14 cellular contexts compared by ENCODE assay signal in genomic region chr1:54158071-54158470, GRCh38. TPM values are rescaled to one million over a fixed set of nuclear protein-coding genes. Genes with fewer than 3 reads are reported as not detected.
DNase-seq lines count a peak whose midpoint lies in the region; ATAC-seq, FAIRE-seq and TF ChIP-seq lines count a peak whose summit lies in the region.
"Had no signal": no experiment of that assay in that cellular context is flagged by ENCODE, and none has a peak within 500 bp of the region (broad histone marks: within the 10 kb centered on the region; RNA-seq: fewer than 3 reads in every experiment).

No MANE protein-coding gene starts in this region.

- no peak overlapping the region for H3K4me3 ChIP-seq in A549
- H3K4me3 ChIP-seq in HEK293 (ENCODE audit: low read depth, low read length) = no peak overlapping the region
- H3K4me3 ChIP-seq: ascending aorta, dorsolateral prefrontal cortex, suprapubic skin had no signal

- H3K27ac ChIP-seq in A549 = peak overlapping the region in 1 of 2 experiments; percentile 58; a peak in 2 of 6 replicates
- no peak overlapping the region for H3K27ac ChIP-seq in HEK293 (ENCODE audit: extremely low read depth, low read depth, low read length)
- peak overlapping the region; percentile 49 for H3K27ac ChIP-seq in RWPE1
- H3K27ac ChIP-seq: ascending aorta, dorsolateral prefrontal cortex, suprapubic skin had no signal

- TF ChIP-seq RAD21 in A549 (conservative IDR thresholded peaks at IDR 0.05 in 1 of 2, IDR thresholded peaks at IDR 0.05 in 1 of 2) = no peak

- TF ChIP-seq CTCF in A549 (IDR thresholded peaks at IDR 0.05) (no peak), HEK293 (tag by site-specific recombination; IDR thresholded peaks at IDR 0.05) (no peak), RWPE1 (conservative IDR thresholded peaks at IDR 0.05; ENCODE audit: low read depth) (no peak)

- no peak for FAIRE-seq in A549 (lab: Jason Lieb, UNC)

- no peaks in the 10 kb centered on the region for H3K36me3 ChIP-seq in HEK293 (ENCODE audit: control insufficient read depth in 2 of 2, insufficient read depth in 1 of 2, low read length in 2 of 2)
- H3K36me3 ChIP-seq: ascending aorta, suprapubic skin had no signal

- no CpG with 5 or more reads among the region's 3 CpGs for WGBS in A549 (ENCODE audit: missing lambda C conversion rate)

- H3K9me3 ChIP-seq in A549 = no peaks in the 10 kb centered on the region
- no peaks in the 10 kb centered on the region for H3K9me3 ChIP-seq in HEK293 (ENCODE audit: control insufficient read depth, insufficient read depth, low read depth, low read length)
- H3K9me3 ChIP-seq: ascending aorta, suprapubic skin had no signal

- peaks cover 21% of the 10 kb centered on the region for H3K4me1 ChIP-seq in A549
- no peaks in the 10 kb centered on the region; the same call in 1 of the 2 replicates for H3K4me1 ChIP-seq in HEK293 (ENCODE audit: control insufficient read depth, insufficient read depth, low read length)

- no peak for TF ChIP-seq EP300 in A549 (IDR thresholded peaks at IDR 0.05)

- ATAC-seq in A549 (peak; percentile 64 to 78; a peak in 5 of 6 replicates), GM21381 (IDR thresholded peaks at IDR 0.05; ENCODE audit: unreplicated experiment) (no peak), HG03571 (IDR thresholded peaks at IDR 0.05; ENCODE audit: unreplicated experiment) (no peak), HG03095 (IDR thresholded peaks at IDR 0.05; ENCODE audit: unreplicated experiment) (no peak)
- ATAC-seq: activated CD8-positive, alpha-beta T cell treated with anti-CD3 and anti-CD28 coated beads, Interleukin-2, amount 10 ng/mL, durations not matched to agents 7 days and 5 days had no signal

- DNase-seq in A549 (ENCODE audit: low read depth in 1 of 2, low spot score in 1 of 2) (peak; percentile 18 to 38), RWPE1 (ENCODE audit: low spot score) (peak; percentile 59), kidney glomerular epithelial cell (lab: John Stamatoyannopoulos, UW) (peak; percentile 46), NCI-H774 (lab: John Stamatoyannopoulos, UW) (no peak)
- DNase-seq: activated CD8-positive, alpha-beta T cell treated with anti-CD3 and anti-CD28 coated beads, Interleukin-2, amount 10 ng/mL, durations not matched to agents 7 days and 5 days; dorsolateral prefrontal cortex; IMR-90; NCI-H1694 treated with DMSO at 0.1 percent for 48 hours had no signal

- peak overlapping the region; percentile 37; the same call in 2 of the 3 replicates for H3K4me2 ChIP-seq in A549

- TF ChIP-seq POLR2A in A549 (IDR thresholded peaks at IDR 0.05; ENCODE audit: low read length) = no peak

- POLR2A ChIA-PET in A549 (lab: Yijun Ruan, JAX) = no interaction called here
- POLR2A ChIA-PET in HEK293 (lab: Yijun Ruan, JAX) = no interaction called here
- POLR2A ChIA-PET in RWPE1 (lab: Yijun Ruan, JAX; ENCODE audit: low non-redundant PET) = no interaction called here

- CTCF ChIA-PET in A549 (lab: Yijun Ruan, JAX) = no interaction called here
- CTCF ChIA-PET in HEK293 (lab: Yijun Ruan, JAX) = no interaction called here
- CTCF ChIA-PET in RWPE1 (lab: Yijun Ruan, JAX) = no interaction called here

TF ChIP-seq in A549, 52 proteins besides CTCF, POLR2A, EP300 and RAD21:
- TF ChIP-seq CHD2 (IDR thresholded peaks at IDR 0.05; ENCODE audit: low read length, partially characterized antibody) = no peak
- no peak for TF ChIP-seq MAFK (IDR thresholded peaks at IDR 0.05; ENCODE audit: partially characterized antibody)
- no peak for TF ChIP-seq NR3C1 (IDR thresholded peaks at IDR 0.05)
- TF ChIP-seq HOXA7 (CRISPR knock-in tag; IDR thresholded peaks at IDR 0.05) = no peak
- no peak for TF ChIP-seq MAZ (IDR thresholded peaks at IDR 0.05; ENCODE audit: borderline replicate concordance, low read depth, low read length)
- no peak for TF ChIP-seq FOSL2 (IDR thresholded peaks at IDR 0.05)
- TF ChIP-seq FOSL2 (CRISPR knock-in tag; IDR thresholded peaks at IDR 0.05) = no peak
- no peak for TF ChIP-seq ESRRA (IDR thresholded peaks at IDR 0.05; ENCODE audit: borderline replicate concordance, low read length)
- no peak for TF ChIP-seq EHMT2 (IDR thresholded peaks at IDR 0.05; ENCODE audit: low read depth)
- TF ChIP-seq SREBF2 (IDR thresholded peaks at IDR 0.05) = no peak
- TF ChIP-seq, protein P1, sequence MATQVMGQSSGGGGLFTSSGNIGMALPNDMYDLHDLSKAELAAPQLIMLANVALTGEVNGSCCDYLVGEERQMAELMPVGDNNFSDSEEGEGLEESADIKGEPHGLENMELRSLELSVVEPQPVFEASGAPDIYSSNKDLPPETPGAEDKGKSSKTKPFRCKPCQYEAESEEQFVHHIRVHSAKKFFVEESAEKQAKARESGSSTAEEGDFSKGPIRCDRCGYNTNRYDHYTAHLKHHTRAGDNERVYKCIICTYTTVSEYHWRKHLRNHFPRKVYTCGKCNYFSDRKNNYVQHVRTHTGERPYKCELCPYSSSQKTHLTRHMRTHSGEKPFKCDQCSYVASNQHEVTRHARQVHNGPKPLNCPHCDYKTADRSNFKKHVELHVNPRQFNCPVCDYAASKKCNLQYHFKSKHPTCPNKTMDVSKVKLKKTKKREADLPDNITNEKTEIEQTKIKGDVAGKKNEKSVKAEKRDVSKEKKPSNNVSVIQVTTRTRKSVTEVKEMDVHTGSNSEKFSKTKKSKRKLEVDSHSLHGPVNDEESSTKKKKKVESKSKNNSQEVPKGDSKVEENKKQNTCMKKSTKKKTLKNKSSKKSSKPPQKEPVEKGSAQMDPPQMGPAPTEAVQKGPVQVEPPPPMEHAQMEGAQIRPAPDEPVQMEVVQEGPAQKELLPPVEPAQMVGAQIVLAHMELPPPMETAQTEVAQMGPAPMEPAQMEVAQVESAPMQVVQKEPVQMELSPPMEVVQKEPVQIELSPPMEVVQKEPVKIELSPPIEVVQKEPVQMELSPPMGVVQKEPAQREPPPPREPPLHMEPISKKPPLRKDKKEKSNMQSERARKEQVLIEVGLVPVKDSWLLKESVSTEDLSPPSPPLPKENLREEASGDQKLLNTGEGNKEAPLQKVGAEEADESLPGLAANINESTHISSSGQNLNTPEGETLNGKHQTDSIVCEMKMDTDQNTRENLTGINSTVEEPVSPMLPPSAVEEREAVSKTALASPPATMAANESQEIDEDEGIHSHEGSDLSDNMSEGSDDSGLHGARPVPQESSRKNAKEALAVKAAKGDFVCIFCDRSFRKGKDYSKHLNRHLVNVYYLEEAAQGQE (IDR thresholded peaks at IDR 0.05) = no peak

TF ChIP-seq in HEK293, 187 proteins besides CTCF, POLR2A, EP300 and RAD21:
- TF ChIP-seq ZNF394 (tag by site-specific recombination; IDR thresholded peaks at IDR 0.05; ENCODE audit: borderline replicate concordance) = no peak
- no peak for TF ChIP-seq ZNF311 (tag by site-specific recombination; IDR thresholded peaks at IDR 0.05; ENCODE audit: borderline replicate concordance)
- peak; percentile 83 for TF ChIP-seq ZIC2 (tag by site-specific recombination; IDR thresholded peaks at IDR 0.05)
- peak; percentile 26; the same call in 1 of the 2 replicates for TF ChIP-seq KLF17 (tag by site-specific recombination; IDR thresholded peaks at IDR 0.05)

RNA-seq across cellular contexts. Expression of gene CDCP2, which starts 5.3 kb away (rescaled TPM):
- not detected in 2 replicates for polyA plus RNA-seq in A549 (2011; rRNA removed)
- not detected in 2 replicates for polyA plus RNA-seq in A549 (2012; cell fraction: cytosol; rRNA removed)
- polyA plus RNA-seq in A549 (2012; cell fraction: nucleus; rRNA removed) = 0.02 TPM in 1 of 2 replicates, not detected in the other
- not detected in 3 replicates for polyA plus RNA-seq in A549 (2017; fragmentation: RNase III; extraction: RNeasy Plus Mini Kit Qiagen cat#74134 plus additional on column Dnase treatment)
- polyA minus RNA-seq in A549 (2011; rRNA and poly(A)+ RNA removed) = not detected in 2 replicates
- polyA plus RNA-seq: IMR-90 had no signal

RNA-seq across cellular contexts. Expression of gene CYB5RL, which starts 41.8 kb away (rescaled TPM):
- 3.6 and 5.0 TPM in 2 replicates for polyA plus RNA-seq in A549 (2011; rRNA removed)
- 4.2 and 4.6 TPM in 2 replicates for polyA plus RNA-seq in A549 (2012; cell fraction: cytosol; rRNA removed)
- 7.7 and 8.4 TPM in 2 replicates for polyA plus RNA-seq in A549 (2012; cell fraction: nucleus; rRNA removed)
- 3.4 to 4.2 TPM (median 4.0 TPM) in 3 replicates for polyA plus RNA-seq in A549 (2017; fragmentation: RNase III; extraction: RNeasy Plus Mini Kit Qiagen cat#74134 plus additional on column Dnase treatment)
- 5.0 and 6.0 TPM in 2 replicates for polyA minus RNA-seq in A549 (2011; rRNA and poly(A)+ RNA removed)

RNA-seq across cellular contexts. Expression of gene MRPL37, which starts 41.9 kb away (rescaled TPM):
- 16.2 and 33.0 TPM in 2 replicates for polyA plus RNA-seq in A549 (2011; rRNA removed)
- polyA plus RNA-seq in A549 (2012; cell fraction: cytosol; rRNA removed) = 15.8 and 20.6 TPM in 2 replicates
- polyA plus RNA-seq in A549 (2012; cell fraction: nucleus; rRNA removed) = 11.7 and 27.6 TPM in 2 replicates
- 64.8 to 70.4 TPM (median 68.9 TPM) in 3 replicates for polyA plus RNA-seq in A549 (2017; fragmentation: RNase III; extraction: RNeasy Plus Mini Kit Qiagen cat#74134 plus additional on column Dnase treatment)
- 14.1 and 16.1 TPM in 2 replicates for polyA minus RNA-seq in A549 (2011; rRNA and poly(A)+ RNA removed)

Comparison
In these comparisons a context has a peak if more than half of its experiments do, and no peak if none do; other contexts are left out.
1. ATAC-seq: peak in A549 (2 of 2); none in GM21381 (single experiment), HG03571 (single experiment) and HG03095 (single experiment).